ENCODE assay signal across 33 cellular contexts in the genomic region with DNA sequence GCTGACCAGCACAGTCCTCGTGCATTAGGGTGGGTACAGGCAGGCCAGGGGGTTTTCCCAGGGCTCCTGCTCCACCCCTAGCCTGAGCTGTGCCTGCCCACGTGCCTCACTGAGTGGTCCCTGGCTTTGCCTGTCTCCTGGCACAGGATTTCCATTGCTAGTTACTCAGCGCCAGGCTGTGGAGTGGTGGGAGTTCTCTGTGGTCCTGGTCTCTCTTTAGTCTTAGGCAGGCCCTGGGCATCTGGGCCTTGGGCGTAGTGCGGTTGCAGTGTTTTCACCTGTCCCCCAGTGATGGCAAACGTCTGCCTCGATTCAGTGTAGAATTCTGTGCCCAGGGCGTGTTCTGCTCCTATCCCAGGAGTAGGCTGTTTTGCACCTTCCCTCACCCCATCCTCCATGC.
"Had no signal": no experiment of that assay in that cellular context is flagged by ENCODE, and none has a peak within 500 bp of the region (broad histone marks: within the 10 kb centered on the region; RNA-seq: fewer than 3 reads in every experiment).

No MANE protein-coding gene starts in this region.

- H3K4me3 ChIP-seq: adrenal gland, body of pancreas, breast epithelium, MG63, Peyer's patch had no signal

- H3K9me3 Mint-ChIP-seq: activated B cell treated with CpG ODN at 0.5 μM for 24 hours; activated CD8-positive, alpha-beta T cell treated with anti-CD3 and anti-CD28 coated beads for 36 hours; activated naive CD4-positive, alpha-beta T cell treated with anti-CD3 and anti-CD28 coated beads, Interleukin-2, amount 50 U/mL, for 72 hours; activated T-cell treated with anti-CD3 and anti-CD28 coated beads, Interleukin-2, amount 50 U/mL, for 72 hours; activated T-helper 17 cell treated with anti-CD3 and anti-CD28 coated beads, Interleukin-2, amount 50 U/mL, for 72 hours had no signal

- H3K27ac Mint-ChIP-seq: activated B cell treated with CpG ODN at 0.5 μM for 24 hours; activated naive CD4-positive, alpha-beta T cell treated with anti-CD3 and anti-CD28 coated beads, Interleukin-2, amount 50 U/mL, for 72 hours; activated T-cell treated with anti-CD3 and anti-CD28 coated beads, Interleukin-2, amount 50 U/mL, for 72 hours had no signal

- H3K4me3 Mint-ChIP-seq: activated B cell treated with CpG ODN at 0.5 μM for 24 hours; activated CD8-positive, alpha-beta T cell treated with anti-CD3 and anti-CD28 coated beads for 36 hours; activated T-cell treated with anti-CD3 and anti-CD28 coated beads, Interleukin-2, amount 50 U/mL, for 72 hours; activated T-helper 17 cell treated with anti-CD3 and anti-CD28 coated beads, Interleukin-2, amount 50 U/mL, for 72 hours had no signal

- H3K27me3 ChIP-seq: adrenal gland, body of pancreas, breast epithelium, MG63, Peyer's patch had no signal

- H3K36me3 ChIP-seq: breast epithelium, Peyer's patch had no signal

- H3K27ac ChIP-seq: adrenal gland, body of pancreas, breast epithelium, VCaP had no signal

- H3K4me1 ChIP-seq: adrenal gland, body of pancreas, breast epithelium, Peyer's patch had no signal

- H3K27me3 Mint-ChIP-seq: activated B cell treated with CpG ODN at 0.5 μM for 24 hours; activated CD8-positive, alpha-beta T cell treated with anti-CD3 and anti-CD28 coated beads for 36 hours; activated T-helper 17 cell treated with anti-CD3 and anti-CD28 coated beads, Interleukin-2, amount 50 U/mL, for 72 hours had no signal

- ATAC-seq: activated CD8-positive, alpha-beta T cell treated with anti-CD3 and anti-CD28 coated beads for 36 hours; activated naive CD4-positive, alpha-beta T cell treated with anti-CD3 and anti-CD28 coated beads, Interleukin-2, amount 50 U/mL, for 72 hours; activated T-cell treated with anti-CD3 and anti-CD28 coated beads, Interleukin-2, amount 50 U/mL, for 72 hours; activated T-helper 17 cell treated with anti-CD3 and anti-CD28 coated beads, Interleukin-2, amount 50 U/mL, for 72 hours; body of pancreas; PC-3; Right ventricle myocardium inferior; SK-N-SH treated with all-trans-retinoic acid at 6 μM for 48 hours had no signal

- DNase-seq: activated B cell treated with CpG ODN at 0.5 μM for 24 hours; activated CD4-positive, alpha-beta T cell treated with anti-CD3 and anti-CD28 coated beads for 4 hours; activated CD4-positive, CD25-positive, alpha-beta regulatory T cell treated with anti-CD3 and anti-CD28 coated beads, Interleukin-2, amount 50 U/mL, for 72 hours; activated CD8-positive, alpha-beta T cell treated with anti-CD3 and anti-CD28 coated beads for 36 hours; activated effector memory CD4-positive, alpha-beta T cell treated with anti-CD3 and anti-CD28 coated beads, Interleukin-2, amount 50 U/mL, for 16 hours; activated naive CD4-positive, alpha-beta T cell treated with Interleukin-2 at 50 U/mL for 16 hours; activated T-cell treated with anti-CD3 and anti-CD28 coated beads, Interleukin-2, amount 50 U/mL, for 1 hour; activated T-cell treated with anti-CD3 and anti-CD28 coated beads, Interleukin-2, amount 50 U/mL, for 72 hours; body of pancreas; MG63; NCI-H1048; NCI-H1105 treated with DMSO at 0.1 percent for 48 hours; NCI-H1436 treated with DMSO at 0.1 percent for 48 hours; NCI-H1694 treated with DMSO at 0.1 percent for 48 hours; NCI-H2029; NCI-H345; NCI-H524 treated with DMSO at 0.1 percent for 48 hours; NCI-H748 treated with DMSO at 0.1 percent for 48 hours; NK-92 treated with Interleukin-12 subunit alpha and Interleukin-12 subunit beta, amount 100 ng/mL, for 24 hours; PC-3; Peyer's patch; RPMI8226; SIG-M5; T-helper 1 cell; T-helper 2 cell; T-helper 9 cell had no signal

- H3K9me3 ChIP-seq: adrenal gland, body of pancreas, breast epithelium, MG63, Peyer's patch had no signal
